Comparison of ENCODE assay signal across 9 cellular contexts in genomic region chr1:212237651-212238050, GRCh38. TPM values are rescaled to one million over a fixed set of nuclear protein-coding genes. Genes with fewer than 3 reads are reported as not detected.
DNase-seq lines count a peak whose midpoint lies in the region; ATAC-seq lines count a peak whose summit lies in the region.
"Had no signal": no experiment of that assay in that cellular context is flagged by ENCODE, and none has a peak within 500 bp of the region (broad histone marks: within the 10 kb centered on the region; RNA-seq: fewer than 3 reads in every experiment).

No MANE protein-coding gene starts in this region.

- ATAC-seq in GM18873 (IDR thresholded peaks at IDR 0.05; ENCODE audit: low FRiP score, unreplicated experiment): peak; percentile 89
- peak; percentile 93 for ATAC-seq in GM21786 (IDR thresholded peaks at IDR 0.05; ENCODE audit: unreplicated experiment)
- ATAC-seq in HG03575 (IDR thresholded peaks at IDR 0.05; ENCODE audit: extremely low read depth, insufficient number of reproducible peaks, low FRiP score, unreplicated experiment): peak; percentile 40
- peak; percentile 78 for ATAC-seq in left lobe of liver
- no peak for ATAC-seq in effector memory CD8-positive, alpha-beta T cell (replicated peaks)

- H3K36me3 Mint-ChIP-seq in effector memory CD8-positive, alpha-beta T cell (ENCODE audit: insufficient read depth): no peaks in the 10 kb centered on the region
- H3K36me3 Mint-ChIP-seq: activated naive CD4-positive, alpha-beta T cell treated with anti-CD3 and anti-CD28 coated beads, Interleukin-2, amount 50 U/mL, for 24 hours had no signal

- H3K4me1 Mint-ChIP-seq in effector memory CD8-positive, alpha-beta T cell (ENCODE audit: low read depth in 2 of 2): peaks cover 13 to 14% of the 10 kb centered on the region in 2 donors

- no peak overlapping the region for H3K4me3 Mint-ChIP-seq in effector memory CD8-positive, alpha-beta T cell
- H3K4me3 Mint-ChIP-seq: activated naive CD4-positive, alpha-beta T cell treated with anti-CD3 and anti-CD28 coated beads, Interleukin-2, amount 50 U/mL, for 24 hours had no signal

- H3K9me3 Mint-ChIP-seq in effector memory CD8-positive, alpha-beta T cell: no peaks in the 10 kb centered on the region
- H3K9me3 Mint-ChIP-seq: activated naive CD4-positive, alpha-beta T cell treated with anti-CD3 and anti-CD28 coated beads, Interleukin-2, amount 50 U/mL, for 24 hours had no signal

- H3K27ac Mint-ChIP-seq in effector memory CD8-positive, alpha-beta T cell: no peak overlapping the region
- H3K27ac Mint-ChIP-seq: activated naive CD4-positive, alpha-beta T cell treated with anti-CD3 and anti-CD28 coated beads, Interleukin-2, amount 50 U/mL, for 24 hours had no signal

- H3K27me3 Mint-ChIP-seq in effector memory CD8-positive, alpha-beta T cell: no peaks in the 10 kb centered on the region
- H3K27me3 Mint-ChIP-seq: activated naive CD4-positive, alpha-beta T cell treated with anti-CD3 and anti-CD28 coated beads, Interleukin-2, amount 50 U/mL, for 24 hours had no signal

- DNase-seq in left lobe of liver (ENCODE audit: low spot score) (peak; percentile 67), NCI-H2196 (lab: John Stamatoyannopoulos, UW; ENCODE audit: unreplicated experiment) (no peak), NCI-H2107 (lab: John Stamatoyannopoulos, UW) (no peak), NCI-H2029 (lab: John Stamatoyannopoulos, UW) (no peak)
- DNase-seq in effector memory CD8-positive, alpha-beta T cell: no peak

RNA-seq across cellular contexts. Expression of gene PPP2R5A, which starts 47.6 kb away (rescaled TPM):
- total RNA-seq in left lobe of liver: 37.6 TPM
